15 cellular contexts compared by ENCODE assay signal in the genomic region with DNA sequence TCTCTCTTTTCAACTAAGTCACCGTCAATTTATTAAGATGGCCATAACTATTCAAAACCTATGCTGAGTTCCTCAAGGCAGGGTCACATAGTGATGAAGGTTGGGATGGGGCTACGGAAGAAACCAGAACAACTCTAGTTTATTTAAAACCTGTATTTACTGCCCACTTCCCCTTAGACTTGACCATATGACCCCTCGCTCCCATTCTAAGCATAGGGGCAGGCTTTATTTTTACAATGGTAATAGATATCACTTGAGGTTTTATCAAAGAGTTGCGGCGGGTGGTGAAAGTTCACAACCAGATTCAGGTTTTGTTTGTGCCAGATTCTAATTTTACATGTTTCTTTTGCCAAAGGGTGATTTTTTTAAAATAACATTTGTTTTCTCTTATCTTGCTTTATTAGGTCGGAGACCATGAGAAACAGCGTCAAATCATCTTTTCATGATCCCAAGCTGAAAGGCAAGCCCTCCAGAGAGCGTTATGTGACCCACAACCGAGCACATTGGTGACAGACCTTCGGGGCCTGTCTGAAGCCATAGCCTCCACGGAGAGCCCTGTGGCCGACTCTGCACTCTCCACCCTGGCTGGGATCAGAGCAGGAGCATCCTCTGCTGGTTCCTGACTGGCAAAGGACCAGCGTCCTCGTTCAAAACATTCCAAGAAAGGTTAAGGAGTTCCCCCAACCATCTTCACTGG. TPM values are rescaled to one million over a fixed set of nuclear protein-coding genes. Genes with fewer than 3 reads are reported as not detected.
DNase-seq lines count a peak whose midpoint lies in the region; ATAC-seq and TF ChIP-seq lines count a peak whose summit lies in the region.
"Had no signal": no experiment of that assay in that cellular context is flagged by ENCODE, and none has a peak within 500 bp of the region (broad histone marks: within the 10 kb centered on the region; RNA-seq: fewer than 3 reads in every experiment).

No MANE protein-coding gene starts in this region.

- no peaks in the 10 kb centered on the region for H3K9me3 Mint-ChIP-seq in naive thymus-derived CD4-positive, alpha-beta T cell
- H3K9me3 Mint-ChIP-seq: CD8-positive, alpha-beta T cell; memory B cell; stimulated activated effector memory CD8-positive, alpha-beta T cell treated with anti-CD3 and anti-CD28 coated beads, Interleukin-12 subunit alpha, Interleukin-12 subunit beta, amount 100 ng/mL, for 72 hours had no signal

- peaks cover 18 to 29% (median 27%) of the 10 kb centered on the region in 5 donors for H3K27me3 Mint-ChIP-seq in naive thymus-derived CD4-positive, alpha-beta T cell

- peak; percentile 23 for ATAC-seq in PC-3
- ATAC-seq in left colon = peak; percentile 7
- no peak for ATAC-seq in naive thymus-derived CD4-positive, alpha-beta T cell
- ATAC-seq: CD8-positive, alpha-beta T cell; stimulated activated effector memory CD8-positive, alpha-beta T cell treated with anti-CD3 and anti-CD28 coated beads, Interleukin-12 subunit alpha, Interleukin-12 subunit beta, amount 100 ng/mL, for 72 hours had no signal

- POLR2A ChIA-PET in PC-3 (lab: Charles Lee; ENCODE audit: unreplicated experiment) = interaction anchor here (0.5 kb wide), 1 partner anchor 137 kb away, joined by 10 read pairs; no protein-coding TSS in a partner anchor
- POLR2A ChIA-PET in naive thymus-derived CD4-positive, alpha-beta T cell (lab: Charles Lee) = no interaction called here

- peaks cover 61% of the 10 kb centered on the region for H3K4me1 ChIP-seq in PC-3 (ENCODE audit: insufficient read depth, low read length)
- H3K4me1 ChIP-seq in breast epithelium = no peaks in the 10 kb centered on the region
- H3K4me1 ChIP-seq in tibial nerve = peaks cover 0 to 19% (median 0%) of the 10 kb centered on the region in 4 donors
- no peaks in the 10 kb centered on the region for H3K4me1 ChIP-seq in naive thymus-derived CD4-positive, alpha-beta T cell (ENCODE audit: control insufficient read depth in 2 of 2, insufficient read depth in 2 of 2, low read length in 2 of 2)

- TSS peak; percentile 95 for BruUV-seq in PC-3 (replicated peaks; lab: Mats Ljungman, UMichigan)

- intact Hi-C loops in PC-3 (cut with micrococcal nuclease) (no loop called here), breast epithelium (cut with DNase I; ENCODE audit: low total_unique reads) (no loop called here), left colon (cut with DNase I, micrococcal nuclease) (loop anchor here in 1 of 2 donors (10.0 kb wide), 1 partner anchor 641 kb away; no protein-coding TSS in a partner anchor), posterior vena cava (cut with DNase I) (loop anchor here in 1 of 2 donors (10.0 kb wide), 1 partner anchor 309 kb away; no protein-coding TSS in a partner anchor)
- intact Hi-C loops in naive thymus-derived CD4-positive, alpha-beta T cell (cut with micrococcal nuclease) = no loop called here

- H3K9me2 ChIP-seq in PC-3 (replicated peaks; ENCODE audit: low read length) = no peaks in the 10 kb centered on the region

- no peaks in the 10 kb centered on the region for H3F3A ChIP-seq in PC-3 (ENCODE audit: low read length, unreplicated experiment)

- CTCF ChIA-PET in PC-3 (lab: Charles Lee) = no interaction called here
- CTCF ChIA-PET in naive thymus-derived CD4-positive, alpha-beta T cell (lab: Charles Lee) = no interaction called here

- no peak overlapping the region for H3K4me3 Mint-ChIP-seq in naive thymus-derived CD4-positive, alpha-beta T cell
- H3K4me3 Mint-ChIP-seq: CD8-positive, alpha-beta T cell; memory B cell; stimulated activated effector memory CD8-positive, alpha-beta T cell treated with anti-CD3 and anti-CD28 coated beads, Interleukin-12 subunit alpha, Interleukin-12 subunit beta, amount 100 ng/mL, for 72 hours had no signal

- H3K36me3 Mint-ChIP-seq in naive thymus-derived CD4-positive, alpha-beta T cell = peaks cover 0 to 13% (median 4%) of the 10 kb centered on the region in 5 donors
- H3K36me3 Mint-ChIP-seq: stimulated activated effector memory CD8-positive, alpha-beta T cell treated with anti-CD3 and anti-CD28 coated beads, Interleukin-12 subunit alpha, Interleukin-12 subunit beta, amount 100 ng/mL, for 72 hours had no signal

- H3K4me3 ChIP-seq in PC-3 (ENCODE audit: low read length) (no peak overlapping the region), breast epithelium (no peak overlapping the region), tibial nerve (peak overlapping the region in 1 of 4 donors; percentile 19)
- no peak overlapping the region for H3K4me3 ChIP-seq in naive thymus-derived CD4-positive, alpha-beta T cell (ENCODE audit: low read length)

- no peaks in the 10 kb centered on the region for H3K9me3 ChIP-seq in PC-3 (ENCODE audit: low read length)
- no peaks in the 10 kb centered on the region for H3K9me3 ChIP-seq in breast epithelium
- H3K9me3 ChIP-seq in tibial nerve = no peaks in the 10 kb centered on the region
- H3K9me3 ChIP-seq in naive thymus-derived CD4-positive, alpha-beta T cell (ENCODE audit: control insufficient read depth in 2 of 3, low read length in 3 of 3) = no peaks in the 10 kb centered on the region
- H3K9me3 ChIP-seq: gastrocnemius medialis, neutrophil had no signal

- H3K36me3 ChIP-seq in PC-3 (ENCODE audit: low read depth, low read length) (peaks cover 5% of the 10 kb centered on the region; the same call in 1 of the 2 replicates), breast epithelium (no peaks in the 10 kb centered on the region), tibial nerve (peaks cover 0 to 3% (median 0%) of the 10 kb centered on the region in 3 donors)
- H3K36me3 ChIP-seq in naive thymus-derived CD4-positive, alpha-beta T cell (ENCODE audit: control insufficient read depth in 2 of 3, insufficient read depth in 3 of 3, low read length in 3 of 3) = no peaks in the 10 kb centered on the region
- H3K36me3 ChIP-seq: gastrocnemius medialis, neutrophil had no signal

- 66 to 74% methylated on average over 14 of the region's 14 CpGs for WGBS in tibial nerve, 2 donors

- H2AFZ ChIP-seq in PC-3 (ENCODE audit: low read length) = 0 out of 2 replicates have a peak overlapping the region, but pooled peaks have one; percentile 32

- H3K79me2 ChIP-seq in PC-3 (ENCODE audit: low read length) = peaks cover 19% of the 10 kb centered on the region

- TF ChIP-seq CTCF in PC-3 (conservative IDR thresholded peaks at IDR 0.05; ENCODE audit: low read depth, low read length) = no peak
- no peak for TF ChIP-seq CTCF in breast epithelium (IDR thresholded peaks at IDR 0.05)
- no peak for TF ChIP-seq CTCF in tibial nerve (IDR thresholded peaks at IDR 0.05)

- H3K4me2 ChIP-seq in PC-3 (ENCODE audit: low read length) = peak overlapping the region; percentile 80

- H3K4me1 Mint-ChIP-seq in naive thymus-derived CD4-positive, alpha-beta T cell = peaks cover 0 to 2% (median 1%) of the 10 kb centered on the region in 7 donors

- peak overlapping the region; percentile 11; the same call in 1 of the 2 replicates for H3K9ac ChIP-seq in PC-3 (ENCODE audit: low read length)

- H4K20me1 ChIP-seq in PC-3 (ENCODE audit: low read length) = no peaks in the 10 kb centered on the region

- no peak for TF ChIP-seq POLR2A in breast epithelium (IDR thresholded peaks at IDR 0.05)
- TF ChIP-seq POLR2A in tibial nerve (IDR thresholded peaks at IDR 0.05) = no peak

- no peaks in the 10 kb centered on the region for H3K27me3 ChIP-seq in PC-3 (ENCODE audit: low read length)
- H3K27me3 ChIP-seq in breast epithelium = no peaks in the 10 kb centered on the region
- H3K27me3 ChIP-seq in tibial nerve = peaks cover 0 to 22% of the 10 kb centered on the region in 2 donors
- peaks cover 0 to 3% of the 10 kb centered on the region in 2 donors for H3K27me3 ChIP-seq in naive thymus-derived CD4-positive, alpha-beta T cell (ENCODE audit: control insufficient read depth in 2 of 2, insufficient read depth in 2 of 2, low read length in 2 of 2)

- no peak for DNase-seq in PC-3
- DNase-seq in breast epithelium (ENCODE audit: low spot score in 2 of 2) = no peak
- DNase-seq in left colon = no peak
- no peak for DNase-seq in tibial nerve (ENCODE audit: low spot score in 2 of 2)
- DNase-seq in posterior vena cava (ENCODE audit: low spot score) = no peak
- no peak for DNase-seq in naive thymus-derived CD4-positive, alpha-beta T cell
- no peak for DNase-seq in activated CD4-positive, alpha-beta T cell treated with anti-CD3 and anti-CD28 coated beads, Interleukin-2, amount 50 U/mL, for 4 hours
- DNase-seq: activated CD8-positive, alpha-beta memory T cell treated with anti-CD3 and anti-CD28 coated beads for 24 hours; CD8-positive, alpha-beta T cell; gastrocnemius medialis; KBM-7; NCI-H1417 had no signal

- no peak overlapping the region for H3K27ac Mint-ChIP-seq in naive thymus-derived CD4-positive, alpha-beta T cell
- H3K27ac Mint-ChIP-seq: CD8-positive, alpha-beta T cell; memory B cell; stimulated activated effector memory CD8-positive, alpha-beta T cell treated with anti-CD3 and anti-CD28 coated beads, Interleukin-12 subunit alpha, Interleukin-12 subunit beta, amount 100 ng/mL, for 72 hours had no signal

- peak overlapping the region; percentile 85 for H3K27ac ChIP-seq in PC-3 (ENCODE audit: low read length)
- peak overlapping the region; percentile 51 to 91 for H3K27ac ChIP-seq in breast epithelium
- H3K27ac ChIP-seq in tibial nerve = peak overlapping the region; percentile 36 to 84 (median 72)
- H3K27ac ChIP-seq in naive thymus-derived CD4-positive, alpha-beta T cell (ENCODE audit: low read depth, low read length) = no peak overlapping the region
- H3K27ac ChIP-seq: gastrocnemius medialis, neutrophil had no signal

- TF ChIP-seq EP300 in tibial nerve (IDR thresholded peaks at IDR 0.05) = no peak

RNA-seq across cellular contexts. Expression of gene EDN1, which starts 5.5 kb away (rescaled TPM):
- total RNA-seq in PC-3 (2014; rRNA removed) (21.9 and 25.6 TPM in 2 replicates), breast epithelium (10 to 100 TPM; 11.5 to 51.7 (median 36.8) TPM), left colon (10 to 100 TPM; 16.8 to 24.8 TPM), tibial nerve (10 to 100 TPM; 18.2 to 48.8 (median 38.3) TPM), posterior vena cava (1 to 10 TPM; 4.0 to 7.2 TPM)
- 1 to 10 TPM in 4 of 5 experiments, under 1 TPM in 1; 0.17 to 1.7 (median 1.4) TPM for total RNA-seq in naive thymus-derived CD4-positive, alpha-beta T cell
- polyA plus RNA-seq in naive thymus-derived CD4-positive, alpha-beta T cell = under 1 TPM in 1 of 2 donors, not detected in 1; 0.12 TPM
